Comparison of ENCODE assay signal across 14 cellular contexts in genomic region chr2:8644605-8645175, GRCh38. TPM values are rescaled to one million over a fixed set of nuclear protein-coding genes. Genes with fewer than 3 reads are reported as not detected.
DNase-seq lines count a peak whose midpoint lies in the region; ATAC-seq lines count a peak whose summit lies in the region.
"Had no signal": no experiment of that assay in that cellular context is flagged by ENCODE, and none has a peak within 500 bp of the region (broad histone marks: within the 10 kb centered on the region; RNA-seq: fewer than 3 reads in every experiment).

No MANE protein-coding gene starts in this region.

- H3K9me3 ChIP-seq in right cardiac atrium (ENCODE audit: control insufficient read depth, low read length): no peaks in the 10 kb centered on the region

- WGBS in right cardiac atrium: 75% methylated on average over 19 of the region's 19 CpGs

- H3K27me3 ChIP-seq in right cardiac atrium (ENCODE audit: control insufficient read depth, insufficient read depth): no peaks in the 10 kb centered on the region
- H3K27me3 ChIP-seq: dorsolateral prefrontal cortex had no signal

- POLR2A ChIA-PET in activated CD4-positive, alpha-beta T cell treated with anti-CD3 and anti-CD28 coated beads, Interleukin-2, amount 10 ng/mL, durations not matched to agents 7 days and 5 days (lab: Charles Lee): no interaction called here

- intact Hi-C loops in right cardiac atrium (cut with DNase I): no loop called here
- intact Hi-C loops in left colon (cut with DNase I, micrococcal nuclease): no loop called here

- H3K27me3 Mint-ChIP-seq in activated CD4-positive, alpha-beta T cell treated with anti-CD3 and anti-CD28 coated beads, Interleukin-2, amount 10 ng/mL, durations not matched to agents 7 days and 5 days: no peaks in the 10 kb centered on the region

- no peak overlapping the region for H3K4me3 ChIP-seq in right cardiac atrium (ENCODE audit: low read length)
- H3K4me3 ChIP-seq: dorsolateral prefrontal cortex had no signal

- H3K4me1 ChIP-seq in right cardiac atrium (ENCODE audit: control insufficient read depth, insufficient read depth, low read length): no peaks in the 10 kb centered on the region

- H3K4me3 Mint-ChIP-seq in activated CD4-positive, alpha-beta T cell treated with anti-CD3 and anti-CD28 coated beads, Interleukin-2, amount 10 ng/mL, durations not matched to agents 7 days and 5 days: no peak overlapping the region
- no peak overlapping the region for H3K4me3 Mint-ChIP-seq in stimulated activated effector memory CD8-positive, alpha-beta T cell treated with anti-CD3 and anti-CD28 coated beads, Interleukin-12 subunit alpha, Interleukin-12 subunit beta, amount 100 ng/mL, for 72 hours
- H3K4me3 Mint-ChIP-seq: naive B cell had no signal

- H3K27ac Mint-ChIP-seq in activated CD4-positive, alpha-beta T cell treated with anti-CD3 and anti-CD28 coated beads, Interleukin-2, amount 10 ng/mL, durations not matched to agents 7 days and 5 days: no peak overlapping the region
- no peak overlapping the region for H3K27ac Mint-ChIP-seq in stimulated activated effector memory CD8-positive, alpha-beta T cell treated with anti-CD3 and anti-CD28 coated beads, Interleukin-12 subunit alpha, Interleukin-12 subunit beta, amount 100 ng/mL, for 72 hours
- H3K27ac Mint-ChIP-seq: naive B cell had no signal

- peaks cover 3% of the 10 kb centered on the region for H3K36me3 Mint-ChIP-seq in activated CD4-positive, alpha-beta T cell treated with anti-CD3 and anti-CD28 coated beads, Interleukin-2, amount 10 ng/mL, durations not matched to agents 7 days and 5 days (ENCODE audit: low read depth)
- no peaks in the 10 kb centered on the region for H3K36me3 Mint-ChIP-seq in stimulated activated effector memory CD8-positive, alpha-beta T cell treated with anti-CD3 and anti-CD28 coated beads, Interleukin-12 subunit alpha, Interleukin-12 subunit beta, amount 100 ng/mL, for 72 hours
- H3K36me3 Mint-ChIP-seq: naive B cell had no signal

- H3K27ac ChIP-seq in right cardiac atrium (ENCODE audit: low read length): no peak overlapping the region
- H3K27ac ChIP-seq: dorsolateral prefrontal cortex had no signal

- H3K9me3 Mint-ChIP-seq in activated CD4-positive, alpha-beta T cell treated with anti-CD3 and anti-CD28 coated beads, Interleukin-2, amount 10 ng/mL, durations not matched to agents 7 days and 5 days: peaks cover 7% of the 10 kb centered on the region
- H3K9me3 Mint-ChIP-seq in stimulated activated effector memory CD8-positive, alpha-beta T cell treated with anti-CD3 and anti-CD28 coated beads, Interleukin-12 subunit alpha, Interleukin-12 subunit beta, amount 100 ng/mL, for 72 hours: no peaks in the 10 kb centered on the region

- DNase-seq in activated CD4-positive, alpha-beta T cell treated with anti-CD3 and anti-CD28 coated beads, Interleukin-2, amount 10 ng/mL, durations not matched to agents 7 days and 5 days: peak; percentile 30
- no peak for DNase-seq in activated CD4-positive, alpha-beta T cell treated with anti-CD3 and anti-CD28 coated beads, Interleukin-2, amount 50 U/mL, for 1 hour
- DNase-seq in SKM-1 (lab: John Stamatoyannopoulos, UW; ENCODE audit: unreplicated experiment): peak; percentile 88
- peak in 2 of 3 donors; percentile 78 to 83 for DNase-seq in right cardiac atrium
- DNase-seq in stimulated activated effector memory CD8-positive, alpha-beta T cell treated with anti-CD3 and anti-CD28 coated beads, Interleukin-12 subunit alpha, Interleukin-12 subunit beta, amount 100 ng/mL, for 72 hours (ENCODE audit: low spot score in 2 of 2): no peak
- no peak for DNase-seq in left colon
- no peak for DNase-seq in NCI-H2107 (lab: John Stamatoyannopoulos, UW)
- no peak for DNase-seq in kidney tubule cell (ENCODE audit: low spot score)
- DNase-seq: activated gamma-delta T cell treated with Interleukin-2 at 50 U/mL for 16 hours, DMS79 treated with DMSO at 0.1 percent for 48 hours, naive B cell, NCI-H1436 had no signal

- CTCF ChIA-PET in activated CD4-positive, alpha-beta T cell treated with anti-CD3 and anti-CD28 coated beads, Interleukin-2, amount 10 ng/mL, durations not matched to agents 7 days and 5 days (lab: Charles Lee): no interaction called here

- ATAC-seq in right cardiac atrium: peak; percentile 57 to 65
- ATAC-seq in stimulated activated effector memory CD8-positive, alpha-beta T cell treated with anti-CD3 and anti-CD28 coated beads, Interleukin-12 subunit alpha, Interleukin-12 subunit beta, amount 100 ng/mL, for 72 hours: peak; percentile 40
- no peak for ATAC-seq in left colon
- ATAC-seq: activated CD4-positive, CD25-positive, alpha-beta regulatory T cell treated with anti-CD3 and anti-CD28 coated beads, Interleukin-2, amount 50 U/mL, for 24 hours had no signal

- peaks cover 5% of the 10 kb centered on the region for H3K4me1 Mint-ChIP-seq in activated CD4-positive, alpha-beta T cell treated with anti-CD3 and anti-CD28 coated beads, Interleukin-2, amount 10 ng/mL, durations not matched to agents 7 days and 5 days
- peaks cover 8% of the 10 kb centered on the region for H3K4me1 Mint-ChIP-seq in stimulated activated effector memory CD8-positive, alpha-beta T cell treated with anti-CD3 and anti-CD28 coated beads, Interleukin-12 subunit alpha, Interleukin-12 subunit beta, amount 100 ng/mL, for 72 hours
- H3K4me1 Mint-ChIP-seq: naive B cell had no signal

RNA-seq across cellular contexts. Expression of gene ID2, which starts 37.2 kb away (rescaled TPM):
- total RNA-seq in activated CD4-positive, alpha-beta T cell treated with anti-CD3 and anti-CD28 coated beads, Interleukin-2, amount 10 ng/mL, durations not matched to agents 7 days and 5 days: 100 to 1,000 TPM; 126 to 134 TPM
- total RNA-seq in right cardiac atrium (100 to 1,000 TPM; 109 to 121 (median 114) TPM), left colon (100 to 1,000 TPM; 145 to 183 TPM)
- 205 TPM for polyA plus RNA-seq in right cardiac atrium

Comparison
In these comparisons a context has a peak if more than half of its experiments do, and no peak if none do; other contexts are left out.
1. DNase-seq: peak in activated CD4-positive, alpha-beta T cell treated with anti-CD3 and anti-CD28 coated beads, Interleukin-2, amount 10 ng/mL, durations not matched to agents 7 days and 5 days (single experiment), SKM-1 (single experiment) and right cardiac atrium (2 of 3); none in activated CD4-positive, alpha-beta T cell treated with anti-CD3 and anti-CD28 coated beads, Interleukin-2, amount 50 U/mL, for 1 hour (single experiment), stimulated activated effector memory CD8-positive, alpha-beta T cell treated with anti-CD3 and anti-CD28 coated beads, Interleukin-12 subunit alpha, Interleukin-12 subunit beta, amount 100 ng/mL, for 72 hours (0 of 2), left colon (0 of 2), NCI-H2107 (single experiment) and kidney tubule cell (single experiment).